ENCODE assay signal across 18 cellular contexts in the genomic region with DNA sequence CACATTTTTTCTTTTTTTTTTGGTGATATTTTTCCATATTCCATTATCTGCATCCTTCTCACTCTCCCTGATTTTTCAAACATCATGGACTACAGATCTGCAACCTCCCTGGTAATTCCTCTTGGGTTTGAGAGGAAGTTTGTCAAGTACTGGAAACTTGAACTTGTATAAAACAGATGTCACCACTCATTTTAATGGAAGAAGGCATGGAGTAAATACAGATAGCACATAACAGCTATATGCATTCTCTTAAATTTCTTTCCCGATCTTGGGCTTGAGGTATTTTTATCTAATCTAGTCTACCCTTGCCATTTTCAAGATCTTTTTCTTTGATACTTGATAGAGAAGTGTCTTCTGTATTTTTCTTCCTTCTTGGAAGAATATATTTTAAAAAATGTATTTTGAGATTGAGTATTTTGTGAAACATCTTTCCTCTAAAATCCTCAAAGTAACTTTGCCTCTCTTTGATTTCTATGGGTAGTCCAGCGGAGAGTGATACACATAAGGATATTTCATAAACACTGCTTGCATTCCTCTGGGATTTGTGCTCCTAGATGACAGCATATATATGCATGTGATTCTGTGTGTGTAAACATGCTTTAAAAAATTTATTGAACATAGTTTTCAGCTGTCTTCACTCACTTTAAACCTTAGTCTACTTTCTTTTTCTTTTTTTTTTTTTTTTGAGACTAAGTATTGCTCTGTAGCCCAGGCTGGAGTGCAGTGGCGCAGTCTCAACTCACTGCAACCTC.
DNase-seq lines count a peak whose midpoint lies in the region; TF ChIP-seq lines count a peak whose summit lies in the region.
"Had no signal": no experiment of that assay in that cellular context is flagged by ENCODE, and none has a peak within 500 bp of the region (broad histone marks: within the 10 kb centered on the region; RNA-seq: fewer than 3 reads in every experiment).

No MANE protein-coding gene starts in this region.

- CTCF ChIA-PET in RWPE1 (lab: Yijun Ruan, JAX) = interaction anchor here (0.6 kb wide), 1 partner anchor 241 kb away, joined by 3 read pairs; no protein-coding TSS in a partner anchor

- H3K27me3 ChIP-seq in BLaER1 (no peaks in the 10 kb centered on the region), Loucy (ENCODE audit: insufficient read depth, low read length, poor library complexity, severe bottlenecking) (no peaks in the 10 kb centered on the region), esophagus muscularis mucosa (no peaks in the 10 kb centered on the region)
- H3K27me3 ChIP-seq: SJSA1 had no signal

- no peak overlapping the region for H3K27ac ChIP-seq in BLaER1
- no peak overlapping the region for H3K27ac ChIP-seq in RWPE1
- no peak overlapping the region for H3K27ac ChIP-seq in esophagus muscularis mucosa (replicated peaks in 1 of 4)
- H3K27ac ChIP-seq: A549, SJSA1 had no signal

- H3K79me2 ChIP-seq in Loucy (ENCODE audit: insufficient read depth, low read length) = peaks cover 93% of the 10 kb centered on the region

- no peaks in the 10 kb centered on the region for H3K9me2 ChIP-seq in Loucy (replicated peaks; ENCODE audit: low read depth, low read length)

- H3K4me1 Mint-ChIP-seq in chondrocyte (ENCODE audit: low read depth) = peaks cover 20% of the 10 kb centered on the region

- H3K9ac ChIP-seq in BLaER1 (no peak overlapping the region), Loucy (ENCODE audit: low read depth, low read length, poor library complexity, severe bottlenecking) (peak overlapping the region; percentile 50)

- H3K36me3 ChIP-seq in BLaER1 = peaks cover 11% of the 10 kb centered on the region
- no peaks in the 10 kb centered on the region for H3K36me3 ChIP-seq in Loucy (ENCODE audit: insufficient read depth, low read length)
- no peaks in the 10 kb centered on the region for H3K36me3 ChIP-seq in esophagus muscularis mucosa
- H3K36me3 ChIP-seq: SJSA1 had no signal

- H4K20me1 ChIP-seq in BLaER1 (peaks cover 67% of the 10 kb centered on the region), Loucy (ENCODE audit: insufficient read depth, low read length, poor library complexity, severe bottlenecking) (peaks cover 11% of the 10 kb centered on the region)

- H3K4me1 ChIP-seq in BLaER1 = peaks cover 45% of the 10 kb centered on the region
- H3K4me1 ChIP-seq in Loucy (ENCODE audit: insufficient read depth, low read length, poor library complexity, severe bottlenecking) = peaks cover 80% of the 10 kb centered on the region
- H3K4me1 ChIP-seq in esophagus muscularis mucosa = peaks cover 22 to 65% (median 58%) of the 10 kb centered on the region in 4 donors
- H3K4me1 ChIP-seq: A549 had no signal

- no peak overlapping the region for H2AFZ ChIP-seq in Loucy (ENCODE audit: low read length)

- 69% methylated on average over 3 of the region's 3 CpGs for WGBS in esophagus muscularis mucosa

- intact Hi-C loops in esophagus muscularis mucosa (cut with DNase I) = no loop called here

- H3K9me3 ChIP-seq in BLaER1 (0 out of 2 replicates have a peak, but pooled peaks cover 5% of the 10 kb centered on the region), Loucy (ENCODE audit: insufficient read depth, low read depth, low read length) (no peaks in the 10 kb centered on the region), esophagus muscularis mucosa (no peaks in the 10 kb centered on the region)
- H3K9me3 ChIP-seq: A549, SJSA1 had no signal

- no peaks in the 10 kb centered on the region for H3K9me3 Mint-ChIP-seq in chondrocyte (ENCODE audit: low read depth)
- H3K9me3 Mint-ChIP-seq: IgD-negative memory B cell had no signal

- no peaks in the 10 kb centered on the region for H3K27me3 Mint-ChIP-seq in chondrocyte (ENCODE audit: low read depth)
- H3K27me3 Mint-ChIP-seq: IgD-negative memory B cell had no signal

- peak overlapping the region; percentile 66 for H3K27ac Mint-ChIP-seq in chondrocyte (ENCODE audit: unreplicated experiment)
- H3K27ac Mint-ChIP-seq: IgD-negative memory B cell had no signal

- TF ChIP-seq POLR2A in esophagus muscularis mucosa (IDR thresholded peaks at IDR 0.05; ENCODE audit: low read depth) = no peak

- TF ChIP-seq CTCF in Loucy (conservative IDR thresholded peaks at IDR 0.05; ENCODE audit: low read length) (no peak), chondrocyte (IDR thresholded peaks at IDR 0.05) (no peak), RWPE1 (conservative IDR thresholded peaks at IDR 0.05; ENCODE audit: low read depth) (no peak), esophagus muscularis mucosa (IDR thresholded peaks at IDR 0.05) (no peak)

- POLR2A ChIA-PET in RWPE1 (lab: Yijun Ruan, JAX; ENCODE audit: low non-redundant PET) = no interaction called here

- H3K4me3 ChIP-seq in BLaER1 (no peak overlapping the region), Loucy (ENCODE audit: low read length, poor library complexity, severe bottlenecking) (no peak overlapping the region), esophagus muscularis mucosa (no peak overlapping the region)
- H3K4me3 ChIP-seq: A549, SJSA1 had no signal

- 0 out of 2 replicates have a peak overlapping the region, but pooled peaks have one; percentile 22 for H3K4me2 ChIP-seq in BLaER1
- peak overlapping the region; percentile 49 for H3K4me2 ChIP-seq in Loucy (ENCODE audit: low read depth, low read length, poor library complexity, severe bottlenecking)
- H3K4me2 ChIP-seq: A549 had no signal

- no peaks in the 10 kb centered on the region for H3K36me3 Mint-ChIP-seq in chondrocyte (ENCODE audit: low read depth)

- peaks cover 13% of the 10 kb centered on the region for H3F3A ChIP-seq in Loucy (ENCODE audit: low read depth)

- H3K4me3 Mint-ChIP-seq in chondrocyte (ENCODE audit: unreplicated experiment) = no peak overlapping the region
- H3K4me3 Mint-ChIP-seq: IgD-negative memory B cell had no signal

- DNase-seq in chondrocyte (ENCODE audit: low spot score) (no peak), iris pigment epithelial cell (ENCODE audit: low read depth) (peak; percentile 43), RWPE1 (ENCODE audit: low spot score) (no peak), Kasumi-1 (lab: John Stamatoyannopoulos, UW) (no peak), NCI-H446 treated with DMSO at 0.1 percent for 48 hours (lab: John Stamatoyannopoulos, UW) (no peak), esophagus muscularis mucosa (ENCODE audit: extremely low spot score) (no peak)
- DNase-seq: COR-L47, H7, NCI-H187 treated with DMSO at 0.1 percent for 48 hours, NCI-H446, NCI-H748 treated with DMSO at 0.1 percent for 48 hours, OCI-M1, RPMI8226 had no signal

- no peak for TF ChIP-seq EP300 in esophagus muscularis mucosa (IDR thresholded peaks at IDR 0.05)
